Comparison of ENCODE assay signal across 11 cellular contexts in the genomic region with DNA sequence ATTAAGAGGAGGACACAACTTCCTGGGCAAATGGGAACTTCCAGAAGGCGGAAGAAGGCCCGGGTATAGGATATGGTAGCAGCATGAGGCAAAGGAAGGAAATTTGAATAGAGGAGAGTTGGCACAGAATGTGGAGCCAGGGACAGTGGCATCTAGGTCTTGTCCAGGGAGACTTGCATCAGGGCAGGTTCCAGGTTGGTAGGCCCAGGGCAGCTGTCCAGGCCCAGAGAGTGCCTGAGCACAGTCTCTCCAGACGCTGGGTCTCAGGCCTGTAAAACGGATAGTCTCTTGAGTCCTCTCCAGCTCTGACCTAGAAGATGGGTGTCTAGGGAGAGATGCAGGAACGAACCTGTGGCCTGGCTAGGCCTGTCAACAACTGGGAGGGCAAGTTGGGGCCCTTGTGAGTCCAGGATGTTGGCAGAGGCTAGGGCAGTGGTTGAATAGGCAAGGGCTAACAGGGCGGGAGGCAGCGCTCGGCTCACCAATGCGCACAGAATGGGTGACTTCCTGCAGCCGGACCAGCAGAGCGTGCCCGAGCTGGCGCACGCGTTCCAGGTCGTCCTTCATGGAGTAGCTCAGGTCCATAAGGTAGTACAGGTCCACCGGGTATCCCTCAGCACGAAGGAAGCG. TPM values are rescaled to one million over a fixed set of nuclear protein-coding genes. Genes with fewer than 3 reads are reported as not detected.
DNase-seq lines count a peak whose midpoint lies in the region; ATAC-seq and TF ChIP-seq lines count a peak whose summit lies in the region.
"Had no signal": no experiment of that assay in that cellular context is flagged by ENCODE, and none has a peak within 500 bp of the region (broad histone marks: within the 10 kb centered on the region; RNA-seq: fewer than 3 reads in every experiment).

No MANE protein-coding gene starts in this region.

- H3K27ac Mint-ChIP-seq in activated naive CD4-positive, alpha-beta T cell treated with anti-CD3 and anti-CD28 coated beads, Interleukin-2, amount 10 ng/mL, durations not matched to agents 7 days and 5 days = peak overlapping the region; percentile 73
- peak overlapping the region; percentile 77 to 83 for H3K27ac Mint-ChIP-seq in T-cell

- H3K4me3 Mint-ChIP-seq in activated naive CD4-positive, alpha-beta T cell treated with anti-CD3 and anti-CD28 coated beads, Interleukin-2, amount 10 ng/mL, durations not matched to agents 7 days and 5 days = no peak overlapping the region
- peak overlapping the region in 2 of 3 donors; percentile 47 to 51 for H3K4me3 Mint-ChIP-seq in T-cell

- H3K9me3 ChIP-seq in lower lobe of right lung (no peaks in the 10 kb centered on the region), tibial artery (no peaks in the 10 kb centered on the region), body of pancreas (no peaks in the 10 kb centered on the region)

- 70 to 72% methylated on average over 17 to 19 of the region's 19 CpGs for WGBS in body of pancreas, 2 donors

- POLR2A ChIA-PET in T-cell (lab: Charles Lee) = interaction anchor here in 1 of 2 donors (0.6 kb wide), 1 partner anchor 25 kb away, joined by 3 read pairs; no protein-coding TSS in a partner anchor

- intact Hi-C loops in lower lobe of right lung (cut with DNase I) (no loop called here), tibial artery (cut with DNase I; ENCODE audit: low total_unique reads) (loop anchor here (5.0 kb wide), 2 partner anchors 40 to 130 kb away; no protein-coding TSS in a partner anchor), body of pancreas (cut with DNase I) (loop anchor here (5.0 to 10.0 kb wide), 2 partner anchors 35 to 132 kb away; no protein-coding TSS in a partner anchor)

- H3K4me3 ChIP-seq in lower lobe of right lung (peak overlapping the region; percentile 46), tibial artery (peak overlapping the region; percentile 21 to 24), body of pancreas (no peak overlapping the region)

- H3K36me3 ChIP-seq in lower lobe of right lung (no peaks in the 10 kb centered on the region), tibial artery (peaks cover 0 to 1% (median 0%) of the 10 kb centered on the region in 3 donors), body of pancreas (replicated peaks in 1 of 2; ENCODE audit: insufficient read depth in 1 of 2, low read depth in 2 of 2) (no peaks in the 10 kb centered on the region)

- TF ChIP-seq CTCF in lower lobe of right lung (IDR thresholded peaks at IDR 0.05) = no peak
- no peak for TF ChIP-seq CTCF in tibial artery (IDR thresholded peaks at IDR 0.05)
- no peak for TF ChIP-seq CTCF in body of pancreas (IDR thresholded peaks at IDR 0.05)

- H3K9me3 Mint-ChIP-seq in activated naive CD4-positive, alpha-beta T cell treated with anti-CD3 and anti-CD28 coated beads, Interleukin-2, amount 10 ng/mL, durations not matched to agents 7 days and 5 days = no peaks in the 10 kb centered on the region
- no peaks in the 10 kb centered on the region for H3K9me3 Mint-ChIP-seq in T-cell

- no peaks in the 10 kb centered on the region for H3K27me3 Mint-ChIP-seq in activated naive CD4-positive, alpha-beta T cell treated with anti-CD3 and anti-CD28 coated beads, Interleukin-2, amount 10 ng/mL, durations not matched to agents 7 days and 5 days
- no peaks in the 10 kb centered on the region for H3K27me3 Mint-ChIP-seq in T-cell

- TF ChIP-seq POLR2A in body of pancreas (IDR thresholded peaks at IDR 0.05) = no peak

- H3K4me1 ChIP-seq in lower lobe of right lung (peaks cover 19% of the 10 kb centered on the region), tibial artery (peaks cover 0 to 12% (median 10%) of the 10 kb centered on the region in 4 donors), body of pancreas (peaks cover 23% of the 10 kb centered on the region)

- H3K27ac ChIP-seq in lower lobe of right lung (no peak overlapping the region), tibial artery (peak overlapping the region in 1 of 2 donors; percentile 32), body of pancreas (no peak overlapping the region)

- no peaks in the 10 kb centered on the region for H3K27me3 ChIP-seq in lower lobe of right lung (ENCODE audit: low read depth)
- H3K27me3 ChIP-seq in tibial artery = no peaks in the 10 kb centered on the region
- no peaks in the 10 kb centered on the region for H3K27me3 ChIP-seq in body of pancreas

- DNase-seq in activated naive CD4-positive, alpha-beta T cell treated with anti-CD3 and anti-CD28 coated beads, Interleukin-2, amount 10 ng/mL, durations not matched to agents 7 days and 5 days = no peak
- DNase-seq in activated naive CD4-positive, alpha-beta T cell treated with anti-CD3 and anti-CD28 coated beads, Interleukin-2, amount 50 U/mL, for 16 hours = no peak
- DNase-seq in T-cell (no peak), lower lobe of right lung (no peak), tibial artery (peak in 1 of 2 donors; percentile 70), body of pancreas (no peak), cerebellar nuclear complex (lab: John Stamatoyannopoulos, UW) (no peak)
- DNase-seq: cortex of kidney, NCI-H1092 treated with DMSO at 0.1 percent for 48 hours had no signal

- peaks cover 82% of the 10 kb centered on the region for H3K36me3 Mint-ChIP-seq in activated naive CD4-positive, alpha-beta T cell treated with anti-CD3 and anti-CD28 coated beads, Interleukin-2, amount 10 ng/mL, durations not matched to agents 7 days and 5 days
- H3K36me3 Mint-ChIP-seq in T-cell = peaks cover 76% of the 10 kb centered on the region

- peaks cover 67% of the 10 kb centered on the region for H3K4me1 Mint-ChIP-seq in activated naive CD4-positive, alpha-beta T cell treated with anti-CD3 and anti-CD28 coated beads, Interleukin-2, amount 10 ng/mL, durations not matched to agents 7 days and 5 days
- peaks cover 60 to 69% (median 69%) of the 10 kb centered on the region in 3 donors for H3K4me1 Mint-ChIP-seq in T-cell

- CTCF ChIA-PET in activated naive CD4-positive, alpha-beta T cell treated with anti-CD3 and anti-CD28 coated beads, Interleukin-2, amount 10 ng/mL, durations not matched to agents 7 days and 5 days (lab: Charles Lee) = interaction anchor here (1.0 to 5.7 kb wide), 12 partner anchors 11 to 131 kb away, joined by 3 to 51 read pairs (median 7); a partner anchor contains a TSS
- CTCF ChIA-PET in T-cell (lab: Charles Lee) = interaction anchor here (0.7 to 1.6 kb wide), 7 partner anchors 12 to 131 kb away, joined by 3 to 6 read pairs (median 4); no protein-coding TSS in a partner anchor

- ATAC-seq in T-cell (replicated peaks in 1 of 4) (no peak), lower lobe of right lung (no peak), GM19397 (IDR thresholded peaks at IDR 0.05; ENCODE audit: unreplicated experiment) (no peak), body of pancreas (no peak)

RNA-seq across cellular contexts. Expression of a gene that starts 9.9 kb away (rescaled TPM):
- total RNA-seq in T-cell (100 to 1,000 TPM; 247 to 590 (median 469) TPM), lower lobe of right lung (9.7 TPM), body of pancreas (1 to 10 TPM; 2.3 to 4.9 TPM)
- total RNA-seq: glomerular endothelial cell had no signal

RNA-seq across cellular contexts. Expression of a gene that starts 16.4 kb away (rescaled TPM):
- total RNA-seq in T-cell (10 to 100 TPM; 48.6 to 69.6 (median 62.3) TPM), lower lobe of right lung (39.2 TPM), body of pancreas (10 to 100 TPM; 31.4 to 64.3 TPM)

RNA-seq across cellular contexts. Expression of a gene that starts 16.6 kb away (rescaled TPM):
- total RNA-seq in T-cell (10 to 100 TPM; 36.4 to 94.2 (median 83.9) TPM), lower lobe of right lung (49.5 TPM), body of pancreas (10 to 100 TPM; 10.1 to 21.4 TPM)

RNA-seq across cellular contexts. Expression of a gene that starts 34.9 kb away (rescaled TPM):
- 10 to 100 TPM; 20.3 to 91.3 (median 74.2) TPM for total RNA-seq in T-cell
- total RNA-seq in lower lobe of right lung = 30.1 TPM
- total RNA-seq in body of pancreas = 10 to 100 TPM in 1 of 2 donors, 1 to 10 TPM in 1; 9.2 to 11.7 TPM

Comparison
In these comparisons a context has a peak if more than half of its experiments do, and no peak if none do; other contexts are left out.
1. H3K4me3 ChIP-seq: peak in lower lobe of right lung (single experiment) and tibial artery (2 of 2); none in body of pancreas (0 of 2).
2. RNA of a gene that starts 9.9 kb away (total RNA-seq): 247 to 590 TPM in T-cell; 9.7 TPM in lower lobe of right lung (single experiment) and 2.3 to 4.9 TPM in body of pancreas; every median in the first group is over 10 times any median in the second.